ENCODE assay signal across 34 cellular contexts in the genomic region with DNA sequence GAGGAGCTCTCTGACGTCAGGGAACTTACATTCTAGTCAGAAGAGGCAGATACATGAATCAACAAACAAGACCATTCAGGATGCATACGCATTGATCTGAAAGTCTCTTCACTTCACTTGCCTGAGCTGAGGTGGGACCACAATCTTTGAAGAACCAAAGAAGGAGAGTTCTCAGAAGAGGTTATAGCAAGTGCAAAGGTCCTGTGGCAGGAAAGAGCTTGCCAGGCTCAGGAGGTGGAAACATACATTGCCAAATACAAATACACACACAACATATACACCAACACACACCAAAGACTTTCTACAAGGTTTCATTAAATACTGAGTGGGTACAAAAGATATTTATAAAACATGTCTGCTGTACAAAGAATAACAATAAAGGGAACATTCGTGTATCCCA.
"Had no signal": no experiment of that assay in that cellular context is flagged by ENCODE, and none has a peak within 500 bp of the region (broad histone marks: within the 10 kb centered on the region; RNA-seq: fewer than 3 reads in every experiment).

No MANE protein-coding gene starts in this region.

- H3K9me3 ChIP-seq: MG63 had no signal

- H3K36me3 ChIP-seq: MG63 had no signal

- DNase-seq: MG63, MM.1S, MV-4-11, NCI-H1048, NCI-H1092, NCI-H1105, NCI-H1105 treated with DMSO at 0.1 percent for 48 hours, NCI-H1417, NCI-H1417 treated with DMSO at 0.1 percent for 48 hours, NCI-H1436, NCI-H1436 treated with DMSO at 0.1 percent for 48 hours, NCI-H146, NCI-H1694, NCI-H1694 treated with DMSO at 0.1 percent for 48 hours, NCI-H187, NCI-H187 treated with DMSO at 0.1 percent for 48 hours, NCI-H1930, NCI-H2029, NCI-H2029 treated with DMSO at 0.1 percent for 48 hours, NCI-H2081, NCI-H2081 treated with DMSO at 0.1 percent for 48 hours, NCI-H2107, NCI-H2171, NCI-H2171 treated with DMSO at 0.1 percent for 48 hours, NCI-H2227 treated with DMSO at 0.1 percent for 48 hours, NCI-H226, NCI-H345, NCI-H446, NCI-H446 treated with DMSO at 0.1 percent for 48 hours, NCI-H510A, NCI-H510A treated with DMSO at 0.1 percent for 48 hours, NCI-H524, NCI-H524 treated with DMSO at 0.1 percent for 48 hours, NCI-H526 had no signal

- H3K27me3 ChIP-seq: MG63 had no signal

- H3K4me3 ChIP-seq: MG63 had no signal
